Comparison of ENCODE assay signal across 1 cellular context in the genomic region with DNA sequence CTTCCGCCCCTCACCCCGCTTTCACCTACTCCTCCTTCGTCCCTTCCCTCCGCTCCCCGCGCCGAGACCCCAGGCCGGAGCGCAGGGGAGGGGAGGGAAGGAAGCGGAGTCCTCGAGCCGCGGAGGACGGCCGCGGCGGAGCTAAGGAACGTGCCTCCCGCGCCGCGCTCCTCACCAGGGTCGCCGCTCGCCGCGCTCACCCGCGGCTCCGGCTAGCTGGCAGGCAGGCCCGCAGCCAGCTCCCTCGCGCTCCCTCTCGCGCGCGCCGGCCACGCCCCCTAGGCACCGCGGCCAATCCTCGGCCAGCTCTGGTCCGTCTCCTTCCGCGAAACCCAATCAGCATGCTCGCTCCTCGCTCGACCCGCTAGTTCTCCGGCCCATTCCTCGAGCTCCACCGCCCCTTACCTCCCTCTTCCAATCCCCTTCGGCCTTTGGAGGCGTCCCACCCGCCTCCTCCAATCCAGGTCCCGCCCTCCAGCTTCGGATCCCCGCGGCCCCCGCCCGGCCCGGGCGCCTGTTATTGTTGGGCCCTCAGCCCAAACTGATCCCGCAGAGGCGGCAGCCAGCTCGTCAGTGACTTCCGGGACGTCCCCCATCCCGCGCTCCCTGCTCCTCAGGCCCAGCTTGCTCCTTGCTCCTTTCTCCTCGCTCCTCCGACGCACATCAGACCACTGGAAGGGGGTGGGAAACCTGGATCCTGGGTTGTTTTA.
TF ChIP-seq lines count a peak whose summit lies in the region.

A gene with protein sequence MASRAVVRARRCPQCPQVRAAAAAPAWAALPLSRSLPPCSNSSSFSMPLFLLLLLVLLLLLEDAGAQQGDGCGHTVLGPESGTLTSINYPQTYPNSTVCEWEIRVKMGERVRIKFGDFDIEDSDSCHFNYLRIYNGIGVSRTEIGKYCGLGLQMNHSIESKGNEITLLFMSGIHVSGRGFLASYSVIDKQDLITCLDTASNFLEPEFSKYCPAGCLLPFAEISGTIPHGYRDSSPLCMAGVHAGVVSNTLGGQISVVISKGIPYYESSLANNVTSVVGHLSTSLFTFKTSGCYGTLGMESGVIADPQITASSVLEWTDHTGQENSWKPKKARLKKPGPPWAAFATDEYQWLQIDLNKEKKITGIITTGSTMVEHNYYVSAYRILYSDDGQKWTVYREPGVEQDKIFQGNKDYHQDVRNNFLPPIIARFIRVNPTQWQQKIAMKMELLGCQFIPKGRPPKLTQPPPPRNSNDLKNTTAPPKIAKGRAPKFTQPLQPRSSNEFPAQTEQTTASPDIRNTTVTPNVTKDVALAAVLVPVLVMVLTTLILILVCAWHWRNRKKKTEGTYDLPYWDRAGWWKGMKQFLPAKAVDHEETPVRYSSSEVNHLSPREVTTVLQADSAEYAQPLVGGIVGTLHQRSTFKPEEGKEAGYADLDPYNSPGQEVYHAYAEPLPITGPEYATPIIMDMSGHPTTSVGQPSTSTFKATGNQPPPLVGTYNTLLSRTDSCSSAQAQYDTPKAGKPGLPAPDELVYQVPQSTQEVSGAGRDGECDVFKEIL (minus strand): TSS at position 231 of the 710 bp plus-strand sequence. CDS start 369 bp downstream, outside the sequence.

TF ChIP-seq in HEK293, 187 proteins besides CTCF, POLR2A, EP300 and RAD21 (continued from another document and continues in another):
- TF ChIP-seq, protein P1, sequence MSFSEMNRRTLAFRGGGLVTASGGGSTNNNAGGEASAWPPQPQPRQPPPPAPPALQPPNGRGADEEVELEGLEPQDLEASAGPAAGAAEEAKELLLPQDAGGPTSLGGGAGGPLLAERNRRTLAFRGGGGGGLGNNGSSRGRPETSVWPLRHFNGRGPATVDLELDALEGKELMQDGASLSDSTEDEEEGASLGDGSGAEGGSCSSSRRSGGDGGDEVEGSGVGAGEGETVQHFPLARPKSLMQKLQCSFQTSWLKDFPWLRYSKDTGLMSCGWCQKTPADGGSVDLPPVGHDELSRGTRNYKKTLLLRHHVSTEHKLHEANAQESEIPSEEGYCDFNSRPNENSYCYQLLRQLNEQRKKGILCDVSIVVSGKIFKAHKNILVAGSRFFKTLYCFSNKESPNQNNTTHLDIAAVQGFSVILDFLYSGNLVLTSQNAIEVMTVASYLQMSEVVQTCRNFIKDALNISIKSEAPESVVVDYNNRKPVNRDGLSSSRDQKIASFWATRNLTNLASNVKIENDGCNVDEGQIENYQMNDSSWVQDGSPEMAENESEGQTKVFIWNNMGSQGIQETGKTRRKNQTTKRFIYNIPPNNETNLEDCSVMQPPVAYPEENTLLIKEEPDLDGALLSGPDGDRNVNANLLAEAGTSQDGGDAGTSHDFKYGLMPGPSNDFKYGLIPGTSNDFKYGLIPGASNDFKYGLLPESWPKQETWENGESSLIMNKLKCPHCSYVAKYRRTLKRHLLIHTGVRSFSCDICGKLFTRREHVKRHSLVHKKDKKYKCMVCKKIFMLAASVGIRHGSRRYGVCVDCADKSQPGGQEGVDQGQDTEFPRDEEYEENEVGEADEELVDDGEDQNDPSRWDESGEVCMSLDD (tag by site-specific recombination; IDR thresholded peaks at IDR 0.05): no peak
- TF ChIP-seq TCF7L2 (IDR thresholded peaks at IDR 0.05; ENCODE audit: borderline replicate concordance, low read depth, low read length) (no peak), EGR2 (tag by site-specific recombination; IDR thresholded peaks at IDR 0.05; ENCODE audit: low read depth) (peak; percentile 21; the same call in 1 of the 2 replicates), ZNF701 (tag by site-specific recombination; IDR thresholded peaks at IDR 0.05) (no peak), ZNF510 (tag by site-specific recombination; IDR thresholded peaks at IDR 0.05; ENCODE audit: insufficient replicate concordance) (no peak), ZNF549 (tag by site-specific recombination; IDR thresholded peaks at IDR 0.05) (no peak), ZNF777 (tag by site-specific recombination; IDR thresholded peaks at IDR 0.05; ENCODE audit: borderline replicate concordance) (no peak), ZNF596 (tag by site-specific recombination; IDR thresholded peaks at IDR 0.05) (no peak), ZNF266 (tag by site-specific recombination; IDR thresholded peaks at IDR 0.05; ENCODE audit: low read depth) (no peak), MZF1 (tag by site-specific recombination; IDR thresholded peaks at IDR 0.05; ENCODE audit: borderline replicate concordance) (peak; percentile 80; the same call in 1 of the 2 replicates), ZNF10 (tag by site-specific recombination; IDR thresholded peaks at IDR 0.05) (no peak), ZNF274 (IDR thresholded peaks at IDR 0.05; ENCODE audit: low read length) (no peak), ZNF274 (tag by site-specific recombination; IDR thresholded peaks at IDR 0.05; ENCODE audit: borderline replicate concordance) (no peak), ZNF544 (tag by site-specific recombination; IDR thresholded peaks at IDR 0.05) (no peak), ZNF654 (tag by site-specific recombination; IDR thresholded peaks at IDR 0.05; ENCODE audit: low read depth) (no peak), ZFHX2 (tag by site-specific recombination; conservative IDR thresholded peaks at IDR 0.05) (peak; percentile 25; the same call in 1 of the 2 replicates), ZSCAN30 (tag by site-specific recombination; IDR thresholded peaks at IDR 0.05) (peak; percentile 85)
- TF ChIP-seq, protein P2, sequence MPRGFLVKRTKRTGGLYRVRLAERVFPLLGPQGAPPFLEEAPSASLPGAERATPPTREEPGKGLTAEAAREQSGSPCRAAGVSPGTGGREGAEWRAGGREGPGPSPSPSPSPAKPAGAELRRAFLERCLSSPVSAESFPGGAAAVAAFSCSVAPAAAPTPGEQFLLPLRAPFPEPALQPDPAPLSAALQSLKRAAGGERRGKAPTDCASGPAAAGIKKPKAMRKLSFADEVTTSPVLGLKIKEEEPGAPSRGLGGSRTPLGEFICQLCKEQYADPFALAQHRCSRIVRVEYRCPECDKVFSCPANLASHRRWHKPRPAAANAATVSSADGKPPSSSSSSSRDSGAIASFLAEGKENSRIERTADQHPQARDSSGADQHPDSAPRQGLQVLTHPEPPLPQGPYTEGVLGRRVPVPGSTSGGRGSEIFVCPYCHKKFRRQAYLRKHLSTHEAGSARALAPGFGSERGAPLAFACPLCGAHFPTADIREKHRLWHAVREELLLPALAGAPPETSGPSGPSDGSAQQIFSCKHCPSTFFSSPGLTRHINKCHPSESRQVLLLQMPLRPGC (tag by site-specific recombination; IDR thresholded peaks at IDR 0.05): no peak
- TF ChIP-seq, protein P3, sequence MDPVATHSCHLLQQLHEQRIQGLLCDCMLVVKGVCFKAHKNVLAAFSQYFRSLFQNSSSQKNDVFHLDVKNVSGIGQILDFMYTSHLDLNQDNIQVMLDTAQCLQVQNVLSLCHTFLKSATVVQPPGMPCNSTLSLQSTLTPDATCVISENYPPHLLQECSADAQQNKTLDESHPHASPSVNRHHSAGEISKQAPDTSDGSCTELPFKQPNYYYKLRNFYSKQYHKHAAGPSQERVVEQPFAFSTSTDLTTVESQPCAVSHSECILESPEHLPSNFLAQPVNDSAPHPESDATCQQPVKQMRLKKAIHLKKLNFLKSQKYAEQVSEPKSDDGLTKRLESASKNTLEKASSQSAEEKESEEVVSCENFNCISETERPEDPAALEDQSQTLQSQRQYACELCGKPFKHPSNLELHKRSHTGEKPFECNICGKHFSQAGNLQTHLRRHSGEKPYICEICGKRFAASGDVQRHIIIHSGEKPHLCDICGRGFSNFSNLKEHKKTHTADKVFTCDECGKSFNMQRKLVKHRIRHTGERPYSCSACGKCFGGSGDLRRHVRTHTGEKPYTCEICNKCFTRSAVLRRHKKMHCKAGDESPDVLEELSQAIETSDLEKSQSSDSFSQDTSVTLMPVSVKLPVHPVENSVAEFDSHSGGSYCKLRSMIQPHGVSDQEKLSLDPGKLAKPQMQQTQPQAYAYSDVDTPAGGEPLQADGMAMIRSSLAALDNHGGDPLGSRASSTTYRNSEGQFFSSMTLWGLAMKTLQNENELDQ (tag by site-specific recombination; IDR thresholded peaks at IDR 0.05; ENCODE audit: low read depth): no peak
- TF ChIP-seq, protein P4, sequence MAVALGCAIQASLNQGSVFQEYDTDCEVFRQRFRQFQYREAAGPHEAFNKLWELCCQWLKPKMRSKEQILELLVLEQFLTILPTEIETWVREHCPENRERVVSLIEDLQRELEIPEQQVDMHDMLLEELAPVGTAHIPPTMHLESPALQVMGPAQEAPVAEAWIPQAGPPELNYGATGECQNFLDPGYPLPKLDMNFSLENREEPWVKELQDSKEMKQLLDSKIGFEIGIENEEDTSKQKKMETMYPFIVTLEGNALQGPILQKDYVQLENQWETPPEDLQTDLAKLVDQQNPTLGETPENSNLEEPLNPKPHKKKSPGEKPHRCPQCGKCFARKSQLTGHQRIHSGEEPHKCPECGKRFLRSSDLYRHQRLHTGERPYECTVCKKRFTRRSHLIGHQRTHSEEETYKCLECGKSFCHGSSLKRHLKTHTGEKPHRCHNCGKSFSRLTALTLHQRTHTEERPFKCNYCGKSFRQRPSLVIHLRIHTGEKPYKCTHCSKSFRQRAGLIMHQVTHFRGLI (tag by site-specific recombination; IDR thresholded peaks at IDR 0.05): peak; percentile 79
- TF ChIP-seq, protein P5, sequence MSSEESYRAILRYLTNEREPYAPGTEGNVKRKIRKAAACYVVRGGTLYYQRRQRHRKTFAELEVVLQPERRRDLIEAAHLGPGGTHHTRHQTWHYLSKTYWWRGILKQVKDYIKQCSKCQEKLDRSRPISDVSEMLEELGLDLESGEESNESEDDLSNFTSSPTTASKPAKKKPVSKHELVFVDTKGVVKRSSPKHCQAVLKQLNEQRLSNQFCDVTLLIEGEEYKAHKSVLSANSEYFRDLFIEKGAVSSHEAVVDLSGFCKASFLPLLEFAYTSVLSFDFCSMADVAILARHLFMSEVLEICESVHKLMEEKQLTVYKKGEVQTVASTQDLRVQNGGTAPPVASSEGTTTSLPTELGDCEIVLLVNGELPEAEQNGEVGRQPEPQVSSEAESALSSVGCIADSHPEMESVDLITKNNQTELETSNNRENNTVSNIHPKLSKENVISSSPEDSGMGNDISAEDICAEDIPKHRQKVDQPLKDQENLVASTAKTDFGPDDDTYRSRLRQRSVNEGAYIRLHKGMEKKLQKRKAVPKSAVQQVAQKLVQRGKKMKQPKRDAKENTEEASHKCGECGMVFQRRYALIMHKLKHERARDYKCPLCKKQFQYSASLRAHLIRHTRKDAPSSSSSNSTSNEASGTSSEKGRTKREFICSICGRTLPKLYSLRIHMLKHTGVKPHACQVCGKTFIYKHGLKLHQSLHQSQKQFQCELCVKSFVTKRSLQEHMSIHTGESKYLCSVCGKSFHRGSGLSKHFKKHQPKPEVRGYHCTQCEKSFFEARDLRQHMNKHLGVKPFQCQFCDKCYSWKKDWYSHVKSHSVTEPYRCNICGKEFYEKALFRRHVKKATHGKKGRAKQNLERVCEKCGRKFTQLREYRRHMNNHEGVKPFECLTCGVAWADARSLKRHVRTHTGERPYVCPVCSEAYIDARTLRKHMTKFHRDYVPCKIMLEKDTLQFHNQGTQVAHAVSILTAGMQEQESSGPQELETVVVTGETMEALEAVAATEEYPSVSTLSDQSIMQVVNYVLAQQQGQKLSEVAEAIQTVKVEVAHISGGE (tag by site-specific recombination; conservative IDR thresholded peaks at IDR 0.05; ENCODE audit: low read depth): peak; percentile 68
- TF ChIP-seq, protein P6, sequence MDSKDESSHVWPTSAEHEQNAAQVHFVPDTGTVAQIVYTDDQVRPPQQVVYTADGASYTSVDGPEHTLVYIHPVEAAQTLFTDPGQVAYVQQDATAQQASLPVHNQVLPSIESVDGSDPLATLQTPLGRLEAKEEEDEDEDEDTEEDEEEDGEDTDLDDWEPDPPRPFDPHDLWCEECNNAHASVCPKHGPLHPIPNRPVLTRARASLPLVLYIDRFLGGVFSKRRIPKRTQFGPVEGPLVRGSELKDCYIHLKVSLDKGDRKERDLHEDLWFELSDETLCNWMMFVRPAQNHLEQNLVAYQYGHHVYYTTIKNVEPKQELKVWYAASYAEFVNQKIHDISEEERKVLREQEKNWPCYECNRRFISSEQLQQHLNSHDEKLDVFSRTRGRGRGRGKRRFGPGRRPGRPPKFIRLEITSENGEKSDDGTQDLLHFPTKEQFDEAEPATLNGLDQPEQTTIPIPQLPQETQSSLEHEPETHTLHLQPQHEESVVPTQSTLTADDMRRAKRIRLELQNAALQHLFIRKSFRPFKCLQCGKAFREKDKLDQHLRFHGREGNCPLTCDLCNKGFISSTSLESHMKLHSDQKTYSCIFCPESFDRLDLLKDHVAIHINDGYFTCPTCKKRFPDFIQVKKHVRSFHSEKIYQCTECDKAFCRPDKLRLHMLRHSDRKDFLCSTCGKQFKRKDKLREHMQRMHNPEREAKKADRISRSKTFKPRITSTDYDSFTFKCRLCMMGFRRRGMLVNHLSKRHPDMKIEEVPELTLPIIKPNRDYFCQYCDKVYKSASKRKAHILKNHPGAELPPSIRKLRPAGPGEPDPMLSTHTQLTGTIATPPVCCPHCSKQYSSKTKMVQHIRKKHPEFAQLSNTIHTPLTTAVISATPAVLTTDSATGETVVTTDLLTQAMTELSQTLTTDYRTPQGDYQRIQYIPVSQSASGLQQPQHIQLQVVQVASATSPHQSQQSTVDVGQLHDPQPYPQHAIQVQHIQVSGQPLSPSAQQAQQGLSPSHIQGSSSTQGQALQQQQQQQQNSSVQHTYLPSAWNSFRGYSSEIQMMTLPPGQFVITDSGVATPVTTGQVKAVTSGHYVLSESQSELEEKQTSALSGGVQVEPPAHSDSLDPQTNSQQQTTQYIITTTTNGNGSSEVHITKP (tag by site-specific recombination; IDR thresholded peaks at IDR 0.05): peak; percentile 33
- TF ChIP-seq, protein P7, sequence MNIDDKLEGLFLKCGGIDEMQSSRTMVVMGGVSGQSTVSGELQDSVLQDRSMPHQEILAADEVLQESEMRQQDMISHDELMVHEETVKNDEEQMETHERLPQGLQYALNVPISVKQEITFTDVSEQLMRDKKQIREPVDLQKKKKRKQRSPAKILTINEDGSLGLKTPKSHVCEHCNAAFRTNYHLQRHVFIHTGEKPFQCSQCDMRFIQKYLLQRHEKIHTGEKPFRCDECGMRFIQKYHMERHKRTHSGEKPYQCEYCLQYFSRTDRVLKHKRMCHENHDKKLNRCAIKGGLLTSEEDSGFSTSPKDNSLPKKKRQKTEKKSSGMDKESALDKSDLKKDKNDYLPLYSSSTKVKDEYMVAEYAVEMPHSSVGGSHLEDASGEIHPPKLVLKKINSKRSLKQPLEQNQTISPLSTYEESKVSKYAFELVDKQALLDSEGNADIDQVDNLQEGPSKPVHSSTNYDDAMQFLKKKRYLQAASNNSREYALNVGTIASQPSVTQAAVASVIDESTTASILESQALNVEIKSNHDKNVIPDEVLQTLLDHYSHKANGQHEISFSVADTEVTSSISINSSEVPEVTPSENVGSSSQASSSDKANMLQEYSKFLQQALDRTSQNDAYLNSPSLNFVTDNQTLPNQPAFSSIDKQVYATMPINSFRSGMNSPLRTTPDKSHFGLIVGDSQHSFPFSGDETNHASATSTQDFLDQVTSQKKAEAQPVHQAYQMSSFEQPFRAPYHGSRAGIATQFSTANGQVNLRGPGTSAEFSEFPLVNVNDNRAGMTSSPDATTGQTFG (tag by site-specific recombination; IDR thresholded peaks at IDR 0.05; ENCODE audit: borderline replicate concordance): no peak
- TF ChIP-seq, protein P8, sequence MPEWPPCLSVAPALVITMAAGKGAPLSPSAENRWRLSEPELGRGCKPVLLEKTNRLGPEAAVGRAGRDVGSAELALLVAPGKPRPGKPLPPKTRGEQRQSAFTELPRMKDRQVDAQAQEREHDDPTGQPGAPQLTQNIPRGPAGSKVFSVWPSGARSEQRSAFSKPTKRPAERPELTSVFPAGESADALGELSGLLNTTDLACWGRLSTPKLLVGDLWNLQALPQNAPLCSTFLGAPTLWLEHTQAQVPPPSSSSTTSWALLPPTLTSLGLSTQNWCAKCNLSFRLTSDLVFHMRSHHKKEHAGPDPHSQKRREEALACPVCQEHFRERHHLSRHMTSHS (tag by site-specific recombination; IDR thresholded peaks at IDR 0.05): no peak
